ENCODE assay signal across 21 cellular contexts in genomic region chr7:20826243-20826642, GRCh38. TPM values are rescaled to one million over a fixed set of nuclear protein-coding genes. Genes with fewer than 3 reads are reported as not detected.
DNase-seq lines count a peak whose midpoint lies in the region; ATAC-seq, FAIRE-seq and TF ChIP-seq lines count a peak whose summit lies in the region.
"Had no signal": no experiment of that assay in that cellular context is flagged by ENCODE, and none has a peak within 500 bp of the region (broad histone marks: within the 10 kb centered on the region; RNA-seq: fewer than 3 reads in every experiment).

No MANE protein-coding gene starts in this region.

- H3K79me1 ChIP-seq in H1 (ENCODE audit: low read depth, low read length), result no peaks in the 10 kb centered on the region

- ATAC-seq in GM23338 (peak; percentile 56), HG02678 (IDR thresholded peaks at IDR 0.05; ENCODE audit: unreplicated experiment) (no peak)
- ATAC-seq: PC-3 had no signal

- no peak overlapping the region for H2BK5ac ChIP-seq in H1 (ENCODE audit: low read depth, low read length)

- no peaks in the 10 kb centered on the region for H3K27me3 ChIP-seq in GM23338 (ENCODE audit: insufficient read depth)
- no peaks in the 10 kb centered on the region for H3K27me3 ChIP-seq in NT2/D1 (ENCODE audit: insufficient read depth, insufficient read length)
- H3K27me3 ChIP-seq in H1 (replicated peaks in 1 of 4; ENCODE audit: control insufficient read depth in 3 of 4, extremely low read depth in 1 of 4, insufficient read depth in 3 of 4, low read length in 3 of 4), result no peaks in the 10 kb centered on the region
- no peaks in the 10 kb centered on the region for H3K27me3 ChIP-seq in neuron (ENCODE audit: insufficient read depth, low read length)
- peaks cover 45% of the 10 kb centered on the region for H3K27me3 ChIP-seq in left ventricle myocardium inferior (ENCODE audit: low read depth)
- H3K27me3 ChIP-seq: MG63 had no signal

- H3K9me3 ChIP-seq in NT2/D1 (ENCODE audit: insufficient read depth, low read length) (no peaks in the 10 kb centered on the region), H1 (ENCODE audit: insufficient read depth in 2 of 2, low read depth in 1 of 2, low read length in 1 of 2) (no peaks in the 10 kb centered on the region), neuron (ENCODE audit: low read length) (no peaks in the 10 kb centered on the region), left ventricle myocardium inferior (replicated peaks) (no peaks in the 10 kb centered on the region)
- H3K9me3 ChIP-seq: MG63 had no signal

- FAIRE-seq in H1 (lab: Jason Lieb, UNC), result no peak

- H3K4ac ChIP-seq in H1 (replicated peaks; ENCODE audit: insufficient read length, low read depth, low read length), result no peak overlapping the region

- peak overlapping the region; percentile 64; the same call in 1 of the 2 replicates for H2BK12ac ChIP-seq in H1 (ENCODE audit: low read depth, low read length)

- H3K56ac ChIP-seq in H1 (replicated peaks; ENCODE audit: insufficient read length, low read depth, low read length), result no peak overlapping the region

- H3K36me3 Mint-ChIP-seq in GM23338 (ENCODE audit: low read depth) (no peaks in the 10 kb centered on the region), HFFc6 (ENCODE audit: low read depth) (no peaks in the 10 kb centered on the region)

- H3K36me3 ChIP-seq in GM23338 (ENCODE audit: insufficient read depth), result no peaks in the 10 kb centered on the region
- H3K36me3 ChIP-seq in NT2/D1 (ENCODE audit: insufficient read depth, insufficient read length, low read length), result no peaks in the 10 kb centered on the region
- no peaks in the 10 kb centered on the region for H3K36me3 ChIP-seq in H1 (ENCODE audit: control insufficient read depth in 2 of 4, insufficient read depth in 4 of 4, low read length in 3 of 4)
- H3K36me3 ChIP-seq in neuron (ENCODE audit: insufficient read depth, low read length), result no peaks in the 10 kb centered on the region
- no peaks in the 10 kb centered on the region for H3K36me3 ChIP-seq in left ventricle myocardium inferior
- H3K36me3 ChIP-seq: MG63 had no signal

- no peak overlapping the region for H4K5ac ChIP-seq in H1 (ENCODE audit: insufficient read length, low read depth, low read length)

- H3K9me3 Mint-ChIP-seq in GM23338 (no peaks in the 10 kb centered on the region), HFFc6 (peaks cover 38% of the 10 kb centered on the region)

- H3K9ac ChIP-seq in NT2/D1 (ENCODE audit: insufficient read length, low read depth), result no peak overlapping the region
- no peak overlapping the region for H3K9ac ChIP-seq in H1 (replicated peaks in 1 of 4; ENCODE audit: extremely low read depth in 1 of 4, low read depth in 3 of 4, low read length in 3 of 4)

- H4K91ac ChIP-seq in H1 (replicated peaks; ENCODE audit: insufficient read length, low read length), result no peak overlapping the region

- H2AFZ ChIP-seq in GM23338 (peak overlapping the region; percentile 79; the same call in 1 of the 2 replicates), H1 (ENCODE audit: low read length) (peak overlapping the region; percentile 95; the same call in 1 of the 2 replicates), neuron (ENCODE audit: low read depth, low read length) (peak overlapping the region; percentile 16)

- no peaks in the 10 kb centered on the region for H3K9me2 ChIP-seq in GM23338 (ENCODE audit: insufficient read depth)

- TF ChIP-seq RAD21 in H1 (IDR thresholded peaks at IDR 0.05 in 1 of 2, conservative IDR thresholded peaks at IDR 0.05 in 1 of 2; ENCODE audit: low read depth in 2 of 2, low read length in 2 of 2), result no peak

- H4K20me1 ChIP-seq in GM23338 (replicated peaks; ENCODE audit: insufficient read depth) (no peaks in the 10 kb centered on the region), H1 (replicated peaks in 1 of 2; ENCODE audit: control insufficient read depth in 1 of 2, insufficient read depth in 2 of 2, low read length in 2 of 2) (no peaks in the 10 kb centered on the region)

- no peak overlapping the region for H2AK5ac ChIP-seq in H1 (ENCODE audit: low read depth, low read length)

- H3F3A ChIP-seq in GM23338 (replicated peaks; ENCODE audit: low read depth), result no peaks in the 10 kb centered on the region

- H2BK120ac ChIP-seq in H1 (replicated peaks; ENCODE audit: low read depth, low read length), result no peak overlapping the region

- no peak for DNase-seq in GM23338 (ENCODE audit: low spot score)
- DNase-seq in NT2/D1 (ENCODE audit: low read depth, low spot score), result peak; percentile 73
- DNase-seq in H1 (ENCODE audit: low read depth in 1 of 2, low spot score in 2 of 2), result no peak
- DNase-seq in HFFc6, result no peak
- no peak for DNase-seq in left ventricle myocardium inferior
- DNase-seq: GDM1, H7, Kasumi-1, MG63, NCI-H1048, NCI-H1417 treated with DMSO at 0.1 percent for 48 hours, NCI-H187, NCI-H446 treated with DMSO at 0.1 percent for 48 hours, NCI-H526 treated with DMSO at 0.1 percent for 48 hours, PC-3, Right ventricle myocardium superior, SW 1271 had no signal

- H3K79me2 ChIP-seq in GM23338 (replicated peaks; ENCODE audit: insufficient read depth), result no peaks in the 10 kb centered on the region
- no peaks in the 10 kb centered on the region for H3K79me2 ChIP-seq in H1 (ENCODE audit: control insufficient read depth in 1 of 2, insufficient read depth in 2 of 2, low read length in 2 of 2)

- H2BK15ac ChIP-seq in H1 (ENCODE audit: low read length), result no peak overlapping the region

- H3K23ac ChIP-seq in H1 (ENCODE audit: insufficient read length), result no peak overlapping the region

- TF ChIP-seq POLR2A in H1 (IDR thresholded peaks at IDR 0.05; ENCODE audit: control extremely low read depth in 1 of 2, low read depth in 2 of 2, low read length in 2 of 2), result no peak

- H3K4me3 Mint-ChIP-seq in GM23338, result no peak overlapping the region
- H3K4me3 Mint-ChIP-seq in HFFc6, result no peak overlapping the region

- intact Hi-C loops in left ventricle myocardium inferior (cut with micrococcal nuclease), result no loop called here

- H3K18ac ChIP-seq in H1 (ENCODE audit: extremely low read depth, low read length), result no peak overlapping the region

- no peak overlapping the region for H3K4me3 ChIP-seq in GM23338
- H3K4me3 ChIP-seq in NT2/D1 (ENCODE audit: insufficient read length, low read depth), result no peak overlapping the region
- H3K4me3 ChIP-seq in H1 (ENCODE audit: extremely low read depth in 1 of 4, insufficient read depth in 2 of 4, low read depth in 3 of 4, low read length in 4 of 4), result no peak overlapping the region
- H3K4me3 ChIP-seq in neuron (ENCODE audit: low read length), result no peak overlapping the region
- H3K4me3 ChIP-seq in left ventricle myocardium inferior, result no peak overlapping the region
- H3K4me3 ChIP-seq: MG63 had no signal

- peaks cover 18% of the 10 kb centered on the region for H3K4me1 ChIP-seq in GM23338 (ENCODE audit: insufficient read depth)
- peaks cover 3% of the 10 kb centered on the region for H3K4me1 ChIP-seq in NT2/D1 (ENCODE audit: insufficient read depth, insufficient read length)
- H3K4me1 ChIP-seq in H1 (replicated peaks in 1 of 4; ENCODE audit: control insufficient read depth in 3 of 4, insufficient read depth in 4 of 4, low read length in 3 of 4), result peaks cover 0 to 10% (median 4%) of the 10 kb centered on the region in 4 experiments; a peak in 4 of 7 replicates
- no peaks in the 10 kb centered on the region for H3K4me1 ChIP-seq in neuron (ENCODE audit: insufficient read depth, low read length)
- H3K4me1 ChIP-seq in left ventricle myocardium inferior, result no peaks in the 10 kb centered on the region

- no peak overlapping the region for H4K8ac ChIP-seq in H1 (ENCODE audit: extremely low read depth, insufficient read depth, low read length)

- TF ChIP-seq EP300 in H1 (IDR thresholded peaks at IDR 0.05; ENCODE audit: borderline replicate concordance in 1 of 2, low read depth in 2 of 2, low read length in 2 of 2), result no peak

- H2BK20ac ChIP-seq in H1 (ENCODE audit: low read length), result no peak overlapping the region

- CTCF ChIA-PET in H1 (lab: Charles Lee; ENCODE audit: partially characterized antibody), result interaction anchor here (1.1 to 1.7 kb wide), 3 partner anchors 9 to 46 kb away, joined by 3 to 4 read pairs (median 4); no protein-coding TSS in a partner anchor

- POLR2A ChIA-PET in H1 (lab: Charles Lee; ENCODE audit: partially characterized antibody), result interaction anchor here (1.0 kb wide), 1 partner anchor 9 kb away, joined by 3 read pairs; no protein-coding TSS in a partner anchor

- H3K23me2 ChIP-seq in H1 (ENCODE audit: low read depth, low read length), result no peaks in the 10 kb centered on the region

- H3K27ac Mint-ChIP-seq in GM23338 (no peak overlapping the region), HFFc6 (no peak overlapping the region)

- WGBS in H1 (ENCODE audit: extremely low coverage in 1 of 2, insufficient coverage in 1 of 2, insufficient read length in 1 of 2, insufficient replicate concordance in 2 of 2, low coverage in 1 of 2, low lambda C conversion rate in 2 of 2, missing lambda C conversion rate in 1 of 2), 2 experiments, result 75% methylated on average over 3 of the region's 3 CpGs; no CpG with 5 or more reads in 1 of the 2 experiments

- TF ChIP-seq CTCF in GM23338 (conservative IDR thresholded peaks at IDR 0.05; ENCODE audit: low read depth in 2 of 2) (no peak), H1 (IDR thresholded peaks at IDR 0.05; ENCODE audit: control extremely low read depth in 1 of 3, insufficient read depth in 1 of 3, low read depth in 1 of 3, low read length in 3 of 3) (no peak), HFFc6 (IDR thresholded peaks at IDR 0.05) (no peak), left ventricle myocardium inferior (IDR thresholded peaks at IDR 0.05; ENCODE audit: borderline replicate concordance) (no peak)

- H3K27ac ChIP-seq in GM23338 (ENCODE audit: low read depth) (no peak overlapping the region), H1 (ENCODE audit: low read depth, low read length) (no peak overlapping the region), left ventricle myocardium inferior (replicated peaks) (no peak overlapping the region)
- H3K27ac ChIP-seq: C4-2B had no signal

- peaks cover 2% of the 10 kb centered on the region for H3K27me3 Mint-ChIP-seq in GM23338 (ENCODE audit: insufficient read depth, low read depth, poor library complexity)
- no peaks in the 10 kb centered on the region; the same call in 1 of the 2 replicates for H3K27me3 Mint-ChIP-seq in HFFc6 (ENCODE audit: insufficient read depth)

- peaks cover 19% of the 10 kb centered on the region for H3K4me1 Mint-ChIP-seq in GM23338
- H3K4me1 Mint-ChIP-seq in HFFc6 (ENCODE audit: low read depth), result no peaks in the 10 kb centered on the region

- H3K14ac ChIP-seq in H1 (ENCODE audit: insufficient read length), result no peak overlapping the region

- 0 out of 2 replicates have a peak overlapping the region, but pooled peaks have one; percentile 12 for H3K4me2 ChIP-seq in GM23338
- no peak overlapping the region for H3K4me2 ChIP-seq in H1 (ENCODE audit: insufficient read depth in 1 of 2, low read depth in 2 of 2, low read length in 2 of 2)

RNA-seq across cellular contexts. Expression of gene SP8, which starts 39.6 kb away (rescaled TPM):
- total RNA-seq in GM23338 (2014; rRNA removed; shearing (Covaris generic)), result 4.4 and 6.7 TPM in 2 replicates
- polyA plus RNA-seq in GM23338 (2016; fragmentation: Nextera tagmentation; extraction: Ambion mirVana), result 3.4 and 3.7 TPM in 2 replicates
- total RNA-seq in H1 (2021; fragmentation: NEBNext Ultra II Directional; extraction: Animal tissue kit (Norgen Biotek cat#: 25700)), result 10.6 and 12.0 TPM in 2 replicates
- polyA plus RNA-seq in H1 (2011; rRNA removed), result 11.3 and 13.5 TPM in 2 replicates
- 7.9 TPM for polyA plus RNA-seq in H1 (2011; cell fraction: cytosol; rRNA removed)
- polyA plus RNA-seq in H1 (2011; cell fraction: nucleus; rRNA removed), result 11.6 TPM
- polyA plus RNA-seq in H1 (2012, experiment 1 of 2), result 6.5 to 9.0 TPM (median 6.8 TPM) in 4 replicates
- polyA plus RNA-seq in H1 (2012, experiment 2 of 2), result 4.7 TPM
- polyA plus RNA-seq in H1 (2013, experiment 1 of 2), result 3.4 TPM
- polyA plus RNA-seq in H1 (2013, experiment 2 of 2), result 2.8 TPM
- 3.4 and 3.8 TPM in 2 replicates for polyA minus RNA-seq in H1 (2011; rRNA and poly(A)+ RNA removed)
- polyA minus RNA-seq in H1 (2011; cell fraction: cytosol; rRNA and poly(A)+ RNA removed), result 9.6 TPM
- polyA minus RNA-seq in H1 (2011; cell fraction: nucleus; rRNA and poly(A)+ RNA removed), result 9.8 TPM
- total RNA-seq in HFFc6 (2021; fragmentation: NEBNext Ultra II Directional; extraction: Animal tissue kit (Norgen Biotek cat#: 25700)), result not detected
- not detected for total RNA-seq in left ventricle myocardium inferior
- total RNA-seq: PC-3, Right ventricle myocardium superior, RPMI7951 had no signal

Comparison
In these comparisons a context has a peak if more than half of its experiments do, and no peak if none do; other contexts are left out.
1. H2AFZ ChIP-seq: peak in every context shown above with its lines; median percentile 95 in H1; 79 in GM23338; 16 in neuron.